8 cellular contexts compared by ENCODE assay signal in genomic region chr10:5775705-5776104, GRCh38. TPM values are rescaled to one million over a fixed set of nuclear protein-coding genes. Genes with fewer than 3 reads are reported as not detected.
DNase-seq lines count a peak whose midpoint lies in the region; ATAC-seq, FAIRE-seq and TF ChIP-seq lines count a peak whose summit lies in the region.

No MANE protein-coding gene starts in this region.

- H3K4me3 ChIP-seq in cardiac muscle cell = no peak overlapping the region

- FAIRE-seq in GM12891 (lab: Jason Lieb, UNC) = peak; percentile 35

- no peak for ATAC-seq in GM21619 (IDR thresholded peaks at IDR 0.05; ENCODE audit: unreplicated experiment)

- no peaks in the 10 kb centered on the region for H3K27me3 ChIP-seq in cardiac muscle cell

- DNase-seq in GM12891 (ENCODE audit: insufficient read length, low spot score) (peak; percentile 13), cardiac muscle cell (ENCODE audit: low read depth in 1 of 2, low spot score in 1 of 2) (no peak), glomerular visceral epithelial cell (ENCODE audit: extremely low spot score) (no peak), foreskin melanocyte (no peak), DMS53 treated with DMSO at 0.1 percent for 48 hours (lab: John Stamatoyannopoulos, UW; ENCODE audit: unreplicated experiment) (no peak)
- peak; percentile 80 for DNase-seq in activated CD8-positive, alpha-beta memory T cell treated with anti-CD3 and anti-CD28 coated beads, Interleukin-2, amount 50 U/mL, for 4 hours
- peak; percentile 80 for DNase-seq in stimulated activated CD4-positive, alpha-beta T cell treated with anti-CD3 and anti-CD28 coated beads, Interleukin-2, amount 100 ng/mL, for 4 hours (ENCODE audit: low read depth)

- H3K4me1 ChIP-seq in cardiac muscle cell (ENCODE audit: low read depth) = peaks cover 20% of the 10 kb centered on the region

- no peak for TF ChIP-seq CTCF in cardiac muscle cell (IDR thresholded peaks at IDR 0.05; ENCODE audit: low read depth, low read length)

- no peaks in the 10 kb centered on the region for H3K9me3 ChIP-seq in cardiac muscle cell (ENCODE audit: low read depth)

- H3K36me3 ChIP-seq in cardiac muscle cell = peaks cover 8% of the 10 kb centered on the region

- peak overlapping the region; percentile 93 for H3K27ac ChIP-seq in cardiac muscle cell

- TF ChIP-seq POLR2A in GM12891 (IDR thresholded peaks at IDR 0.05; ENCODE audit: low read depth, low read length) = no peak

TF ChIP-seq in GM12891, 5 proteins besides CTCF, POLR2A, EP300 and RAD21:
- peak; percentile 72 for TF ChIP-seq SPI1 (IDR thresholded peaks at IDR 0.05; ENCODE audit: low read depth, low read length)
- no peak for TF ChIP-seq POLR2AphosphoS5 (IDR thresholded peaks at IDR 0.05; ENCODE audit: low read depth, low read length)

RNA-seq across cellular contexts. Expression of gene GDI2, which starts 37.5 kb away (rescaled TPM):
- 187 TPM for polyA plus RNA-seq in GM12891 (2012; ENCODE audit: low read depth, missing spikeins)
- total RNA-seq in cardiac muscle cell = 218 and 234 TPM in 2 replicates
- 182 and 230 TPM in 2 replicates for polyA plus RNA-seq in cardiac muscle cell

Comparison
In these comparisons a context has a peak if more than half of its experiments do, and no peak if none do; other contexts are left out.
1. DNase-seq: peak in GM12891 (single experiment), activated CD8-positive, alpha-beta memory T cell treated with anti-CD3 and anti-CD28 coated beads, Interleukin-2, amount 50 U/mL, for 4 hours (single experiment) and stimulated activated CD4-positive, alpha-beta T cell treated with anti-CD3 and anti-CD28 coated beads, Interleukin-2, amount 100 ng/mL, for 4 hours (single experiment); none in cardiac muscle cell (0 of 2), glomerular visceral epithelial cell (single experiment), foreskin melanocyte (single experiment) and DMS53 treated with DMSO at 0.1 percent for 48 hours (single experiment).